Comparison of ENCODE assay signal across 6 cellular contexts in genomic region chr4:136691607-136692006, GRCh38.
"Had no signal": no experiment of that assay in that cellular context is flagged by ENCODE, and none has a peak within 500 bp of the region (broad histone marks: within the 10 kb centered on the region; RNA-seq: fewer than 3 reads in every experiment).

No MANE protein-coding gene starts in this region.

- ATAC-seq: HepG2 had no signal

- H3K9ac ChIP-seq: GM23248 had no signal

- DNase-seq: GM23248, H9, HCEC 1CT, KBM-7 had no signal

- H3K27ac ChIP-seq: GM23248, HL-60 had no signal

- H3K4me3 ChIP-seq: GM23248 had no signal
